In the genomic region with DNA sequence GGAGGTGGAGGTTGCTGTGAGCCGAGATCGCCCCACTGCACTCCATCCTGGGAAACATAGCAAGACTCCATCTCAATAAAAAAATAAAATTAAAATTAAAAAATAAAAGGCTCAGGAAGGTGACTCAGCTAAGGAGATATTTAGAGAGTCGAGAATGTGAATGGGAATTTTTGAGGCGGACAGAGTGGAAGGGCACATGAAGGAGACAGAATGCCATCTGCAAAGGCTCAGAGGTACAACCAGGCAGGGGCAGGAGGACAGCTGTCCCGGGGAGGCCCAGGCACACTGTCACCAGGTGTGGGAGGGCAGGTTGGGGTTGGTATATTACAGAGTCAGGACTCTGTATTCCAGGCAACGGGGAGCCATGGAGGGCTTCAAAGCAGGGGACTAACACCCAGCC, we compare ENCODE assay signal across 28 cellular contexts.
"Had no signal": no experiment of that assay in that cellular context is flagged by ENCODE, and none has a peak within 500 bp of the region (broad histone marks: within the 10 kb centered on the region; RNA-seq: fewer than 3 reads in every experiment).

No MANE protein-coding gene starts in this region.

- H3K27me3 ChIP-seq: neutrophil, ovary, testis, upper lobe of right lung, uterus had no signal

- DNase-seq: naive B cell; naive thymus-derived CD8-positive, alpha-beta T cell; nephron progenitor cell; nucleus accumbens; ovary; posterior cingulate gyrus; psoas muscle; right cardiac atrium; spleen; stimulated activated CD4-positive, alpha-beta T cell treated with anti-CD3 and anti-CD28 coated beads, Interleukin-12 subunit alpha, Interleukin-12 subunit beta, amount 100 ng/mL, for 4 hours; stimulated activated CD4-positive, alpha-beta T cell treated with anti-CD3 and anti-CD28 coated beads, Interleukin-1b, Interleukin-23, amount 100 ng/mL, for 48 hours; stimulated activated CD4-positive, alpha-beta T cell treated with anti-CD3 and anti-CD28 coated beads, Interleukin-4, amount 100 ng/mL, for 1 hour; stimulated activated CD4-positive, alpha-beta T cell treated with anti-CD3 and anti-CD28 coated beads, Interleukin-4, amount 100 ng/mL, for 4 hours; stimulated activated CD8-positive, alpha-beta memory T cell treated with anti-CD3 and anti-CD28 coated beads, Interleukin-4, amount 100 ng/mL, for 48 hours; stimulated activated naive CD4-positive, alpha-beta T cell; stimulated activated naive CD8-positive, alpha-beta T cell treated with anti-CD3 and anti-CD28 coated beads, Interleukin-15, amount 100 ng/mL, for 72 hours; stimulated activated naive CD8-positive, alpha-beta T cell treated with anti-CD3 and anti-CD28 coated beads, Interleukin-15, Interleukin-2, amounts not matched to agents 100 U/mL and 50 U/mL, for 24 hours; substantia nigra; testis; tibial artery; transverse colon; upper lobe of right lung; uterus had no signal

- H3K9me3 ChIP-seq: neutrophil, ovary, psoas muscle, suprapubic skin, testis, tibial artery, transverse colon, upper lobe of right lung, uterus had no signal

- H3K36me3 ChIP-seq: ovary, suprapubic skin, tibial artery, transverse colon, upper lobe of right lung, uterus had no signal

- H3K4me2 ChIP-seq: smooth muscle cell had no signal

- H3K27ac ChIP-seq: neutrophil, ovary, parathyroid adenoma, psoas muscle, skin epidermis, spleen, suprapubic skin, testis, tibial artery, transverse colon, upper lobe of right lung, uterus had no signal

- H2AFZ ChIP-seq: parathyroid adenoma had no signal

- H3K4me1 ChIP-seq: parathyroid adenoma, psoas muscle, spleen, suprapubic skin, testis, tibial artery, transverse colon, upper lobe of right lung, uterus had no signal

- H3K4me3 ChIP-seq: ovary, psoas muscle, skin epidermis, smooth muscle cell, spleen, suprapubic skin, tibial artery, transverse colon, upper lobe of right lung, uterus had no signal

- H3K9ac ChIP-seq: parathyroid adenoma had no signal
